Comparison of ENCODE assay signal across 1 cellular context in the genomic region with DNA sequence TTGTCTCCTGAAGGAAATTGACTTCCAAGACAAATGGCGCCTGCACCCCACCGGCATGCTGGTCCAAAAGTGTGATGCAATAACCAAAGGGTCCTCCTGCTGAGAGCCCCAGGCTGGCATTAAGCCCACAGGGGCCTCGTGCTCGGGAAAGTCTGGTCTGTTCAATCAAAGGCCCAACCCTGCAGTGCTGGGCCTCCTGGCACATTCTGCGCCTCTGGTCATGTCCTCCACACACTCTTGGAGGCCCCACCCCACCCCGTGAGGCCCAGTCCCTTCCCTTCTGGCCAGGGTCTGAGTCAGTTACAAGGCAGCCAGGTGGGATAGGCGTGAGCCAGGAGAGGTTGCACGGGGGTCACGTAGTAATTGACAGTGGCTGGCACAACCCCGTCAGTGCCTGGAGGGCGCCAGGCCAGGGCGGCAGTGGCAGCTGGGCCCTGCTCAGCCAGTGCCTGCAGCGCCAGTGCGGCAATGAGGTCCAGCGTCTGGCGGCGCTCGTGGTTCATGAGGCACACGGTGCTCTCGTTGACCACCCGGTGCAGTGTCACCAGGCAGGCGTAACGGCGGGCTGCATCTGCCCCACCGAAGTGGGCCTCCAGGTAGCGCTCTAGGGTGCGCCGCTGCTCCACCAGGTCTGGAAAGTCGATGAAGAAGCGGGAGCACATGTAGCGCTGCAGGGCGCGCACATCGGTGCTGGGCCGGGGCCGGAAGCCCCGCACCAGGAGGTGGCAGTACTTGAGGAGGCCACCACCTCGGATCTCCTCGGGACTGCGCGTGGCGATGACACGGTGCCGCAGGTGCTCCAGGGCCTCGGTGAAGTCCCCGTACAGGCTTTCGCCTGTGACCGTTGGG.
TF ChIP-seq lines count a peak whose summit lies in the region.

No MANE protein-coding gene starts in this region.

TF ChIP-seq in GM23338, 12 proteins besides CTCF, POLR2A, EP300 and RAD21:
- TF ChIP-seq POLR2AphosphoS5 (IDR thresholded peaks at IDR 0.05; ENCODE audit: low read depth) = peak; percentile 11; the same call in 1 of the 2 replicates
- no peak for TF ChIP-seq EZH2phosphoT487 (IDR thresholded peaks at IDR 0.05; ENCODE audit: unreplicated experiment)
